Comparison of ENCODE assay signal across 25 cellular contexts in genomic region chr16:1156111-1156982, GRCh38. TPM values are rescaled to one million over a fixed set of nuclear protein-coding genes. Genes with fewer than 3 reads are reported as not detected.
DNase-seq lines count a peak whose midpoint lies in the region; ATAC-seq and TF ChIP-seq lines count a peak whose summit lies in the region.
"Had no signal": no experiment of that assay in that cellular context is flagged by ENCODE, and none has a peak within 500 bp of the region (broad histone marks: within the 10 kb centered on the region; RNA-seq: fewer than 3 reads in every experiment).

No MANE protein-coding gene starts in this region.

- DNase-seq in D341Med (ENCODE audit: low spot score): peak; percentile 75
- DNase-seq in stomach: no peak
- no peak for DNase-seq in A172 (ENCODE audit: low spot score)
- no peak for DNase-seq in NCI-H2081 (lab: John Stamatoyannopoulos, UW)
- DNase-seq in NCI-H2029 (lab: John Stamatoyannopoulos, UW): no peak
- DNase-seq: activated CD8-positive, alpha-beta memory T cell treated with anti-CD3 and anti-CD28 coated beads for 24 hours; activated naive CD4-positive, alpha-beta T cell treated with anti-CD3 and anti-CD28 coated beads, Interleukin-2, amount 10 ng/mL, durations not matched to agents 7 days and 5 days; activated T-cell treated with anti-CD3 and anti-CD28 coated beads, Interleukin-2, amount 50 U/mL, for 48 hours; anterior cingulate cortex; CD8-positive, alpha-beta memory T cell; DMS79 treated with DMSO at 0.1 percent for 48 hours; erythroblast; H9; left colon; NCI-H2029 treated with DMSO at 0.1 percent for 48 hours; NCI-H510A; SW 1271 had no signal

- peaks cover 29% of the 10 kb centered on the region for H3K4me1 Mint-ChIP-seq in nephron
- H3K4me1 Mint-ChIP-seq: activated naive CD4-positive, alpha-beta T cell treated with anti-CD3 and anti-CD28 coated beads, Interleukin-2, amount 10 ng/mL, durations not matched to agents 7 days and 5 days had no signal

- no peaks in the 10 kb centered on the region for H3K9me3 Mint-ChIP-seq in nephron
- H3K9me3 Mint-ChIP-seq: activated naive CD4-positive, alpha-beta T cell treated with anti-CD3 and anti-CD28 coated beads, Interleukin-2, amount 10 ng/mL, durations not matched to agents 7 days and 5 days; CD8-positive, alpha-beta memory T cell; H9; neural progenitor cell had no signal

- H3K9me3 ChIP-seq in stomach: no peaks in the 10 kb centered on the region
- H3K9me3 ChIP-seq: right atrium auricular region had no signal

- H3K36me3 Mint-ChIP-seq in nephron (ENCODE audit: low read depth): peaks cover 3% of the 10 kb centered on the region
- H3K36me3 Mint-ChIP-seq: activated naive CD4-positive, alpha-beta T cell treated with anti-CD3 and anti-CD28 coated beads, Interleukin-2, amount 10 ng/mL, durations not matched to agents 7 days and 5 days; CD8-positive, alpha-beta memory T cell; neural progenitor cell had no signal

- no peak for TF ChIP-seq CTCF in VCaP (conservative IDR thresholded peaks at IDR 0.05)
- TF ChIP-seq CTCF in nephron (IDR thresholded peaks at IDR 0.05; ENCODE audit: unreplicated experiment in 3 of 3): no peak
- TF ChIP-seq CTCF in stomach (IDR thresholded peaks at IDR 0.05): no peak

- peak overlapping the region; percentile 48 to 74 (median 63) for H3K4me3 Mint-ChIP-seq in nephron
- H3K4me3 Mint-ChIP-seq: activated naive CD4-positive, alpha-beta T cell treated with anti-CD3 and anti-CD28 coated beads, Interleukin-2, amount 10 ng/mL, durations not matched to agents 7 days and 5 days had no signal

- H3K27me3 ChIP-seq in stomach: peaks cover 8 to 96% (median 79%) of the 10 kb centered on the region in 3 donors

- no peak for ATAC-seq in GM18868 (IDR thresholded peaks at IDR 0.05; ENCODE audit: unreplicated experiment)
- ATAC-seq: left colon had no signal

- H3K4me1 ChIP-seq in stomach: peaks cover 46 to 95% (median 81%) of the 10 kb centered on the region in 4 donors

- intact Hi-C loops in stomach (cut with DNase I; ENCODE audit: low total_unique reads): no loop called here

- TF ChIP-seq POLR2A in stomach (IDR thresholded peaks at IDR 0.05): no peak

- TF ChIP-seq EP300 in stomach (IDR thresholded peaks at IDR 0.05): no peak

- H3K36me3 ChIP-seq in stomach: no peaks in the 10 kb centered on the region
- H3K36me3 ChIP-seq: neural progenitor cell, right atrium auricular region had no signal

- H3K4me3 ChIP-seq in stomach: peak overlapping the region in 2 of 4 donors; percentile 48 to 60
- H3K4me3 ChIP-seq: dorsolateral prefrontal cortex, neural progenitor cell, right atrium auricular region had no signal

- 61 to 77% (median 73%) methylated on average over 27 to 33 of the region's 33 CpGs for WGBS in stomach, 5 donors

- H3K27me3 Mint-ChIP-seq in nephron (ENCODE audit: low read depth): no peaks in the 10 kb centered on the region

- H3K27ac ChIP-seq in VCaP: peak overlapping the region; percentile 88
- H3K27ac ChIP-seq in stomach: peak overlapping the region in 4 of 5 donors; percentile 76 to 88 (median 80)
- H3K27ac ChIP-seq: KMS-11, neural progenitor cell had no signal

- H3K27ac Mint-ChIP-seq in nephron: peak overlapping the region in 2 of 3 experiments; percentile 31 to 35
- H3K27ac Mint-ChIP-seq: activated naive CD4-positive, alpha-beta T cell treated with anti-CD3 and anti-CD28 coated beads, Interleukin-2, amount 10 ng/mL, durations not matched to agents 7 days and 5 days; CD8-positive, alpha-beta memory T cell; H9; neural progenitor cell had no signal

RNA-seq across cellular contexts. Expression of gene CACNA1H, which starts 3.4 kb away (rescaled TPM):
- 10 to 100 TPM; 15.8 to 49.6 (median 33.3) TPM for total RNA-seq in stomach
- 10 to 100 TPM in 1 of 3 donors, 1 to 10 TPM in 2; 1.5 to 14.5 (median 4.2) TPM for polyA plus RNA-seq in stomach
- 2.0 and 3.4 TPM in 2 replicates for total RNA-seq in A172 (2014; rRNA removed; shearing (Covaris generic))
- total RNA-seq: HT1080 had no signal
